In the genomic region with DNA sequence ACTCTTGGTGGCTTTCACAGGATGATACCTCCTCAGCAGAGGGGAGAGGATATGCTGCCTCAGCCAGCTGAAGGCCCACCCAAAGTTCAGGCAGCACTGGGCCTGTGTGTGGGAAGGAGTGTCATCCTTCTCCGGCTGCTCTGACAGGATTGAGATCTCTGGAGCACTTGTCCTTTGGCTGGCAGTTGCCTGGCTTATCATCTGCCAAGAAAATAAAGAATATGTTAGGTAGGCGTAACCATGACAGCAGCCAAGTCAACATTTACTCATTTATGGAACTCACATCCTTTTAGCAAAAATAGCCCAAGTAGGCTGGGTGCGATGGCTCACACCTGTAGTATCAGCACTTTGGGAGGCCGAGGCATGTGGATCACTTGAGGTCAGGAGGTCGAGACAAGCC, we compare ENCODE assay signal across 8 cellular contexts.
DNase-seq lines count a peak whose midpoint lies in the region; ATAC-seq and TF ChIP-seq lines count a peak whose summit lies in the region.

No MANE protein-coding gene starts in this region.

- DNase-seq in Calu3 (peak; percentile 22), dermis microvascular lymphatic vessel endothelial cell (ENCODE audit: low read depth in 2 of 2) (peak; percentile 76 to 90), myocyte (ENCODE audit: low read depth) (peak; percentile 75), NCI-H1930 (lab: John Stamatoyannopoulos, UW) (no peak)
- no peak for DNase-seq in stimulated activated naive CD4-positive, alpha-beta T cell treated with Interleukin-2 at 50 U/mL for 16 hours (lab: John Stamatoyannopoulos, UW)
- DNase-seq in naive thymus-derived CD4-positive, alpha-beta T cell: no peak
- no peak for DNase-seq in activated CD4-positive, CD25-positive, alpha-beta regulatory T cell treated with anti-CD3 and anti-CD28 coated beads, Interleukin-2, amount 50 U/mL, for 72 hours

- H3K27ac Mint-ChIP-seq in Calu3 (ENCODE audit: unreplicated experiment): no peak overlapping the region
- H3K27ac Mint-ChIP-seq in naive thymus-derived CD4-positive, alpha-beta T cell: no peak overlapping the region

- H3K4me1 ChIP-seq in naive thymus-derived CD4-positive, alpha-beta T cell (ENCODE audit: control insufficient read depth in 2 of 2, insufficient read depth in 2 of 2, low read length in 2 of 2): no peaks in the 10 kb centered on the region

- no peaks in the 10 kb centered on the region for H3K9me3 Mint-ChIP-seq in Calu3 (ENCODE audit: low read depth, unreplicated experiment)
- peaks cover 0 to 8% (median 0%) of the 10 kb centered on the region in 11 donors for H3K9me3 Mint-ChIP-seq in naive thymus-derived CD4-positive, alpha-beta T cell

- no TSS peak for BruUV-seq in Calu3 (replicated peaks; lab: Mats Ljungman, UMichigan)

- H3K27me3 ChIP-seq in naive thymus-derived CD4-positive, alpha-beta T cell (ENCODE audit: control insufficient read depth in 2 of 2, insufficient read depth in 2 of 2, low read length in 2 of 2): no peaks in the 10 kb centered on the region

- ATAC-seq in HG03439 (IDR thresholded peaks at IDR 0.05; ENCODE audit: unreplicated experiment): peak; percentile 64
- ATAC-seq in naive thymus-derived CD4-positive, alpha-beta T cell: no peak

- H3K9me3 ChIP-seq in naive thymus-derived CD4-positive, alpha-beta T cell (ENCODE audit: control insufficient read depth in 2 of 3, low read length in 3 of 3): no peaks in the 10 kb centered on the region

- peaks cover 42% of the 10 kb centered on the region for H3K4me1 Mint-ChIP-seq in Calu3 (ENCODE audit: low read depth, unreplicated experiment)
- peaks cover 8 to 20% (median 15%) of the 10 kb centered on the region in 7 donors for H3K4me1 Mint-ChIP-seq in naive thymus-derived CD4-positive, alpha-beta T cell

- H3K36me3 ChIP-seq in naive thymus-derived CD4-positive, alpha-beta T cell (ENCODE audit: control insufficient read depth in 2 of 3, insufficient read depth in 3 of 3, low read length in 3 of 3): no peaks in the 10 kb centered on the region

- intact Hi-C loops in Calu3 (cut with micrococcal nuclease; ENCODE audit: unreplicated experiment): no loop called here
- intact Hi-C loops in naive thymus-derived CD4-positive, alpha-beta T cell (cut with micrococcal nuclease): no loop called here

- peaks cover 5% of the 10 kb centered on the region for H3K36me3 Mint-ChIP-seq in Calu3 (ENCODE audit: insufficient read depth, unreplicated experiment)
- peaks cover 0 to 30% (median 19%) of the 10 kb centered on the region in 5 donors for H3K36me3 Mint-ChIP-seq in naive thymus-derived CD4-positive, alpha-beta T cell

- POLR2A ChIA-PET in naive thymus-derived CD4-positive, alpha-beta T cell (lab: Charles Lee): no interaction called here

- no peak overlapping the region for H3K4me3 Mint-ChIP-seq in Calu3 (ENCODE audit: low read depth, unreplicated experiment)
- H3K4me3 Mint-ChIP-seq in naive thymus-derived CD4-positive, alpha-beta T cell: no peak overlapping the region

- CTCF ChIA-PET in Calu3 (lab: Charles Lee): no interaction called here
- CTCF ChIA-PET in naive thymus-derived CD4-positive, alpha-beta T cell (lab: Charles Lee): interaction anchor here (0.7 kb wide), 1 partner anchor 1929 kb away, joined by 6 read pairs; no protein-coding TSS in a partner anchor

- no peak overlapping the region for H3K4me3 ChIP-seq in naive thymus-derived CD4-positive, alpha-beta T cell (ENCODE audit: low read length)

- TF ChIP-seq CTCF in Calu3 (IDR thresholded peaks at IDR 0.05; ENCODE audit: unreplicated experiment): no peak

- H3K27ac ChIP-seq in naive thymus-derived CD4-positive, alpha-beta T cell (ENCODE audit: low read depth, low read length): no peak overlapping the region

- no peaks in the 10 kb centered on the region for H3K27me3 Mint-ChIP-seq in Calu3 (ENCODE audit: unreplicated experiment)
- no peaks in the 10 kb centered on the region for H3K27me3 Mint-ChIP-seq in naive thymus-derived CD4-positive, alpha-beta T cell

Comparison
In these comparisons a context has a peak if more than half of its experiments do, and no peak if none do; other contexts are left out.
1. DNase-seq: peak in Calu3 (single experiment), dermis microvascular lymphatic vessel endothelial cell (2 of 2) and myocyte (single experiment); none in stimulated activated naive CD4-positive, alpha-beta T cell treated with Interleukin-2 at 50 U/mL for 16 hours (single experiment), NCI-H1930 (0 of 2), naive thymus-derived CD4-positive, alpha-beta T cell (0 of 9) and activated CD4-positive, CD25-positive, alpha-beta regulatory T cell treated with anti-CD3 and anti-CD28 coated beads, Interleukin-2, amount 50 U/mL, for 72 hours (single experiment).